ENCODE assay signal across 11 cellular contexts in genomic region chr1:2256430-2257244, GRCh38. TPM values are rescaled to one million over a fixed set of nuclear protein-coding genes. Genes with fewer than 3 reads are reported as not detected.
DNase-seq lines count a peak whose midpoint lies in the region; ATAC-seq and TF ChIP-seq lines count a peak whose summit lies in the region.
"Had no signal": no experiment of that assay in that cellular context is flagged by ENCODE, and none has a peak within 500 bp of the region (broad histone marks: within the 10 kb centered on the region; RNA-seq: fewer than 3 reads in every experiment).

No MANE protein-coding gene starts in this region.

- ATAC-seq in Right ventricle myocardium superior (ENCODE audit: poor library complexity) = no peak
- no peak for ATAC-seq in left cardiac atrium

- H3K27ac ChIP-seq in muscle layer of duodenum (ENCODE audit: low read length) (peak overlapping the region; percentile 29), WERI-Rb-1 (no peak overlapping the region)

- H3K9me3 ChIP-seq in muscle layer of duodenum (ENCODE audit: control insufficient read depth in 1 of 2, low read length in 2 of 2) (peaks cover 0 to 5% of the 10 kb centered on the region in 2 donors), WERI-Rb-1 (ENCODE audit: severe bottlenecking) (peaks cover 2% of the 10 kb centered on the region)

- H3K36me3 Mint-ChIP-seq in chondrocyte (ENCODE audit: low read depth) = peaks cover 5% of the 10 kb centered on the region

- peaks cover 10 to 60% of the 10 kb centered on the region in 2 donors for H3K4me1 ChIP-seq in muscle layer of duodenum (ENCODE audit: control insufficient read depth in 1 of 2, insufficient read depth in 2 of 2, low read length in 2 of 2)

- no peaks in the 10 kb centered on the region for H3K9me3 Mint-ChIP-seq in chondrocyte (ENCODE audit: low read depth)
- H3K9me3 Mint-ChIP-seq: stimulated activated effector memory CD8-positive, alpha-beta T cell treated with anti-CD3 and anti-CD28 coated beads, Interleukin-12 subunit alpha, Interleukin-12 subunit beta, amount 100 ng/mL, for 72 hours had no signal

- H3K36me3 ChIP-seq in muscle layer of duodenum (ENCODE audit: control insufficient read depth in 1 of 2, insufficient read depth in 2 of 2, low read length in 2 of 2) = peaks cover 0 to 4% of the 10 kb centered on the region in 2 donors
- peaks cover 10% of the 10 kb centered on the region for H3K36me3 ChIP-seq in WERI-Rb-1

- H3K27me3 ChIP-seq in muscle layer of duodenum (ENCODE audit: low read depth, low read length) (no peaks in the 10 kb centered on the region), WERI-Rb-1 (ENCODE audit: insufficient read depth, low read depth, severe bottlenecking) (no peaks in the 10 kb centered on the region)

- no peaks in the 10 kb centered on the region for H3K27me3 Mint-ChIP-seq in chondrocyte (ENCODE audit: low read depth)

- peaks cover 44% of the 10 kb centered on the region for H3K4me1 Mint-ChIP-seq in chondrocyte (ENCODE audit: low read depth)

- H3K27ac Mint-ChIP-seq in chondrocyte (ENCODE audit: unreplicated experiment) = no peak overlapping the region

- no peak for TF ChIP-seq CTCF in chondrocyte (IDR thresholded peaks at IDR 0.05)
- no peak for TF ChIP-seq CTCF in WERI-Rb-1 (IDR thresholded peaks at IDR 0.05; ENCODE audit: low read depth, low read length)

- intact Hi-C loops in Right ventricle myocardium superior (cut with DNase I) (no loop called here), left cardiac atrium (cut with DNase I) (no loop called here)

- H3K4me3 ChIP-seq in muscle layer of duodenum (ENCODE audit: low read depth in 1 of 2, low read length in 2 of 2) (no peak overlapping the region), WERI-Rb-1 (ENCODE audit: low read depth, low read length) (no peak overlapping the region)

- peak; percentile 37 for DNase-seq in Right ventricle myocardium superior
- no peak for DNase-seq in left cardiac atrium
- no peak for DNase-seq in chondrocyte (ENCODE audit: low spot score)
- no peak for DNase-seq in Kasumi-1 (lab: John Stamatoyannopoulos, UW)
- no peak for DNase-seq in epidermal melanocyte (ENCODE audit: insufficient read length, low spot score)
- no peak for DNase-seq in WERI-Rb-1
- DNase-seq in SIG-M5 treated with dmso at 0.1 percent for 504 hours (lab: John Stamatoyannopoulos, UW; ENCODE audit: unreplicated experiment) = no peak
- DNase-seq: activated gamma-delta T cell, NCI-H1436 treated with DMSO at 0.1 percent for 48 hours had no signal

- peak overlapping the region; percentile 25 for H3K4me3 Mint-ChIP-seq in chondrocyte (ENCODE audit: unreplicated experiment)

RNA-seq across cellular contexts. Expression of gene SKI, which starts 28.5 kb away (rescaled TPM):
- 35.1 TPM for total RNA-seq in Right ventricle myocardium superior
- 10 to 100 TPM; 47.1 to 66.9 TPM for total RNA-seq in left cardiac atrium
- 112 to 135 TPM (median 116 TPM) in 3 replicates for total RNA-seq in chondrocyte
